In genomic region chr6:105799051-105799450, GRCh38 we compare ENCODE assay signal across 13 cellular contexts.
DNase-seq lines count a peak whose midpoint lies in the region; ATAC-seq lines count a peak whose summit lies in the region.
"Had no signal": no experiment of that assay in that cellular context is flagged by ENCODE, and none has a peak within 500 bp of the region (broad histone marks: within the 10 kb centered on the region; RNA-seq: fewer than 3 reads in every experiment).

No MANE protein-coding gene starts in this region.

- no peak overlapping the region for H2BK120ac ChIP-seq in neuronal stem cell (ENCODE audit: low read depth, low read length)

- H3K36me3 Mint-ChIP-seq in T-helper 1 cell treated with Interleukin-12 subunit alpha and Interleukin-12 subunit beta and Interleukin-4 antibody, amounts not matched to agents 30 μg/mL and 1 μg/mL, for 36 hours (ENCODE audit: low read depth), result peaks cover 7% of the 10 kb centered on the region
- H3K36me3 Mint-ChIP-seq in effector memory CD8-positive, alpha-beta T cell (ENCODE audit: insufficient read depth), result no peaks in the 10 kb centered on the region
- H3K36me3 Mint-ChIP-seq: IgD-negative memory B cell, mesothelial cell of epicardium had no signal

- no peak overlapping the region for H2BK5ac ChIP-seq in neuronal stem cell (ENCODE audit: low read length)

- H3K27ac ChIP-seq in neuronal stem cell (replicated peaks; ENCODE audit: low read length), result peak overlapping the region; percentile 47

- no peak overlapping the region for H4K8ac ChIP-seq in neuronal stem cell (ENCODE audit: low read depth, low read length)

- no peak overlapping the region for H3K9ac ChIP-seq in neuronal stem cell (ENCODE audit: low read depth, low read length, poor library complexity)

- no peaks in the 10 kb centered on the region for H3K36me3 ChIP-seq in neuronal stem cell (replicated peaks in 1 of 2; ENCODE audit: control insufficient read depth in 2 of 2, insufficient read depth in 2 of 2, low read length in 2 of 2)

- H4K91ac ChIP-seq in neuronal stem cell (ENCODE audit: low read depth, low read length, poor library complexity), result no peak overlapping the region

- H3K18ac ChIP-seq in neuronal stem cell (ENCODE audit: low read length), result no peak overlapping the region

- H2BK15ac ChIP-seq in neuronal stem cell (ENCODE audit: low read length), result no peak overlapping the region

- H2BK12ac ChIP-seq in neuronal stem cell (ENCODE audit: low read length), result no peak overlapping the region

- H2AK5ac ChIP-seq in neuronal stem cell (ENCODE audit: low read depth, low read length), result peak overlapping the region; percentile 67

- H3K27me3 Mint-ChIP-seq in T-helper 1 cell treated with Interleukin-12 subunit alpha and Interleukin-12 subunit beta and Interleukin-4 antibody, amounts not matched to agents 30 μg/mL and 1 μg/mL, for 36 hours (ENCODE audit: low read depth), result no peaks in the 10 kb centered on the region
- H3K27me3 Mint-ChIP-seq in effector memory CD8-positive, alpha-beta T cell, result no peaks in the 10 kb centered on the region

- WGBS in neuronal stem cell (ENCODE audit: extremely low coverage in 2 of 2, insufficient read length in 2 of 2, insufficient replicate concordance in 1 of 2), 2 donors, result no CpG with 5 or more reads among the region's 2 CpGs

- H3K4ac ChIP-seq in neuronal stem cell (ENCODE audit: low read length), result no peak overlapping the region

- H3K4me3 ChIP-seq in neuronal stem cell (ENCODE audit: low read length in 2 of 2), result peak overlapping the region in 1 of 2 donors; percentile 60

- no peak overlapping the region for H3K4me2 ChIP-seq in neuronal stem cell (ENCODE audit: insufficient read depth, low read length, poor library complexity, severe bottlenecking)

- no peak overlapping the region for H3K14ac ChIP-seq in neuronal stem cell (ENCODE audit: low read length)

- H3K4me3 Mint-ChIP-seq in T-helper 1 cell treated with Interleukin-12 subunit alpha and Interleukin-12 subunit beta and Interleukin-4 antibody, amounts not matched to agents 30 μg/mL and 1 μg/mL, for 36 hours, result no peak overlapping the region
- H3K4me3 Mint-ChIP-seq in effector memory CD8-positive, alpha-beta T cell, result no peak overlapping the region
- H3K4me3 Mint-ChIP-seq: IgD-negative memory B cell, mesothelial cell of epicardium had no signal

- H3K79me1 ChIP-seq in neuronal stem cell (ENCODE audit: low read depth, low read length), result no peaks in the 10 kb centered on the region

- ATAC-seq in activated CD4-positive, CD25-positive, alpha-beta regulatory T cell treated with anti-CD3 and anti-CD28 coated beads, Interleukin-2, amount 50 U/mL, for 24 hours, result no peak
- no peak for ATAC-seq in effector memory CD8-positive, alpha-beta T cell (replicated peaks)

- peaks cover 63% of the 10 kb centered on the region for H3K4me1 Mint-ChIP-seq in T-helper 1 cell treated with Interleukin-12 subunit alpha and Interleukin-12 subunit beta and Interleukin-4 antibody, amounts not matched to agents 30 μg/mL and 1 μg/mL, for 36 hours (ENCODE audit: low read depth)
- H3K4me1 Mint-ChIP-seq in effector memory CD8-positive, alpha-beta T cell (ENCODE audit: low read depth in 2 of 2), result peaks cover 0 to 2% of the 10 kb centered on the region in 2 donors
- H3K4me1 Mint-ChIP-seq: IgD-negative memory B cell had no signal

- H3K27me3 ChIP-seq in neuronal stem cell (ENCODE audit: control insufficient read depth in 3 of 3, insufficient read depth in 3 of 3, low read depth in 1 of 3, low read length in 3 of 3), result no peaks in the 10 kb centered on the region

- no peaks in the 10 kb centered on the region for H3K9me3 ChIP-seq in neuronal stem cell (replicated peaks in 1 of 2; ENCODE audit: control insufficient read depth in 2 of 2, insufficient read depth in 1 of 2, low read depth in 1 of 2, low read length in 2 of 2)

- no peak overlapping the region for H2AFZ ChIP-seq in neuronal stem cell (ENCODE audit: low read length)

- no peaks in the 10 kb centered on the region for H3K9me3 Mint-ChIP-seq in T-helper 1 cell treated with Interleukin-12 subunit alpha and Interleukin-12 subunit beta and Interleukin-4 antibody, amounts not matched to agents 30 μg/mL and 1 μg/mL, for 36 hours
- H3K9me3 Mint-ChIP-seq in effector memory CD8-positive, alpha-beta T cell, result no peaks in the 10 kb centered on the region
- H3K9me3 Mint-ChIP-seq: mesothelial cell of epicardium had no signal

- H3K23ac ChIP-seq in neuronal stem cell (ENCODE audit: low read depth, low read length, poor library complexity), result no peak overlapping the region

- peak overlapping the region; percentile 23 for H3K27ac Mint-ChIP-seq in T-helper 1 cell treated with Interleukin-12 subunit alpha and Interleukin-12 subunit beta and Interleukin-4 antibody, amounts not matched to agents 30 μg/mL and 1 μg/mL, for 36 hours
- H3K27ac Mint-ChIP-seq in effector memory CD8-positive, alpha-beta T cell, result no peak overlapping the region
- H3K27ac Mint-ChIP-seq: mesothelial cell of epicardium had no signal

- H3K4me1 ChIP-seq in neuronal stem cell (ENCODE audit: control insufficient read depth in 2 of 2, insufficient read depth in 1 of 2, low read depth in 1 of 2, low read length in 2 of 2), result peaks cover 0 to 5% of the 10 kb centered on the region in 2 donors

- DNase-seq in T-helper 1 cell (no peak), dedifferentiated amniotic fluid mesenchymal stem cell (ENCODE audit: extremely low spot score) (peak; percentile 22), neuronal stem cell (ENCODE audit: low spot score) (no peak), ureter (ENCODE audit: low spot score) (peak; percentile 50), T-helper 9 cell (no peak)
- DNase-seq in effector memory CD8-positive, alpha-beta T cell, result no peak
- DNase-seq: DMS53, H7, NCI-H2029 had no signal

Comparison
In these comparisons a context has a peak if more than half of its experiments do, and no peak if none do; other contexts are left out.
1. DNase-seq: peak in dedifferentiated amniotic fluid mesenchymal stem cell (single experiment) and ureter (single experiment); none in T-helper 1 cell (0 of 5), neuronal stem cell (single experiment), T-helper 9 cell (single experiment) and effector memory CD8-positive, alpha-beta T cell (0 of 3).